In the genomic region with DNA sequence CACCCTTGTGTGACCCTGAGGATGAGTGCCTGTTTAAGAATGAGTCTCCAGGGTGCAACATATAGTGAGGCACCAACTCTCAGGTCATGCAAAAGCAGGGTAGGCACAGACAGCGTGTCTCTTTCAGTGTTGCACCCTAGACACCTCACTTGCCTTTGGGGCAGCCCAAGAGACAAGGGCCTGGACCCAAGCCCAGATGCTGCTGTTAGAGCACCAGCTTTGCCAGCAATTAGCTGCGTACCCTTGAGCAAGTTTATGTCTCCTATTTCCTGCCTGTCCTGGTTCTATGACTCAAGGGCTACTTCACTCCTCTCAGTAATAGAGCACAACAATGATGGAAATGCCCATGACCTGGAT, we compare ENCODE assay signal across 13 cellular contexts.
DNase-seq lines count a peak whose midpoint lies in the region; ATAC-seq, FAIRE-seq and TF ChIP-seq lines count a peak whose summit lies in the region.
"Had no signal": no experiment of that assay in that cellular context is flagged by ENCODE, and none has a peak within 500 bp of the region (broad histone marks: within the 10 kb centered on the region; RNA-seq: fewer than 3 reads in every experiment).

No MANE protein-coding gene starts in this region.

- no peak for FAIRE-seq in RCC 7860 (lab: Jason Lieb, UNC)

- no peaks in the 10 kb centered on the region for H3K36me3 ChIP-seq in breast epithelium

- H3K4me3 Mint-ChIP-seq in natural killer cell treated with Interleukin-12 subunit alpha and Interleukin-12 subunit beta and Interleukin-15 and Interleukin-18, amount 100 ng/mL, for 72 hours: no peak overlapping the region
- H3K4me3 Mint-ChIP-seq: activated CD4-positive, alpha-beta T cell treated with anti-CD3 and anti-CD28 coated beads, Interleukin-2, amount 10 ng/mL, durations not matched to agents 7 days and 5 days; activated naive CD4-positive, alpha-beta T cell treated with anti-CD3 and anti-CD28 coated beads, Interleukin-2, amount 50 U/mL, for 24 hours; naive thymus-derived CD8-positive, alpha-beta T cell had no signal

- no peak for TF ChIP-seq CTCF in breast epithelium (IDR thresholded peaks at IDR 0.05)

- no peaks in the 10 kb centered on the region for H3K9me3 Mint-ChIP-seq in natural killer cell treated with Interleukin-12 subunit alpha and Interleukin-12 subunit beta and Interleukin-15 and Interleukin-18, amount 100 ng/mL, for 72 hours
- H3K9me3 Mint-ChIP-seq: activated CD4-positive, alpha-beta T cell treated with anti-CD3 and anti-CD28 coated beads, Interleukin-2, amount 10 ng/mL, durations not matched to agents 7 days and 5 days; activated naive CD4-positive, alpha-beta T cell treated with anti-CD3 and anti-CD28 coated beads, Interleukin-2, amount 50 U/mL, for 24 hours; naive thymus-derived CD8-positive, alpha-beta T cell had no signal

- intact Hi-C loops in breast epithelium (cut with DNase I; ENCODE audit: low total_unique reads): no loop called here

- H3K27ac ChIP-seq in breast epithelium: peak overlapping the region; percentile 86 to 89
- H3K27ac ChIP-seq: C4-2B had no signal

- H3K36me3 Mint-ChIP-seq in natural killer cell treated with Interleukin-12 subunit alpha and Interleukin-12 subunit beta and Interleukin-15 and Interleukin-18, amount 100 ng/mL, for 72 hours: no peaks in the 10 kb centered on the region
- H3K36me3 Mint-ChIP-seq: activated naive CD4-positive, alpha-beta T cell treated with anti-CD3 and anti-CD28 coated beads, Interleukin-2, amount 50 U/mL, for 24 hours; naive thymus-derived CD8-positive, alpha-beta T cell had no signal

- H3K27me3 Mint-ChIP-seq in natural killer cell treated with Interleukin-12 subunit alpha and Interleukin-12 subunit beta and Interleukin-15 and Interleukin-18, amount 100 ng/mL, for 72 hours: peaks cover 8 to 14% of the 10 kb centered on the region in 2 donors
- H3K27me3 Mint-ChIP-seq: activated naive CD4-positive, alpha-beta T cell treated with anti-CD3 and anti-CD28 coated beads, Interleukin-2, amount 50 U/mL, for 24 hours had no signal

- H3K27ac Mint-ChIP-seq in natural killer cell treated with Interleukin-12 subunit alpha and Interleukin-12 subunit beta and Interleukin-15 and Interleukin-18, amount 100 ng/mL, for 72 hours: no peak overlapping the region
- H3K27ac Mint-ChIP-seq: activated CD4-positive, alpha-beta T cell treated with anti-CD3 and anti-CD28 coated beads, Interleukin-2, amount 10 ng/mL, durations not matched to agents 7 days and 5 days; activated naive CD4-positive, alpha-beta T cell treated with anti-CD3 and anti-CD28 coated beads, Interleukin-2, amount 50 U/mL, for 24 hours; naive thymus-derived CD8-positive, alpha-beta T cell had no signal

- H3K9me3 ChIP-seq in breast epithelium: no peaks in the 10 kb centered on the region

- DNase-seq in DMS53 (lab: John Stamatoyannopoulos, UW) (peak; percentile 66), NCI-H1105 treated with DMSO at 0.1 percent for 48 hours (lab: John Stamatoyannopoulos, UW) (peak; percentile 92), breast epithelium (ENCODE audit: low spot score in 2 of 2) (peak in 1 of 2 donors; percentile 77), kidney tubule cell (ENCODE audit: low spot score) (peak; percentile 53), RCC 7860 (ENCODE audit: low spot score) (no peak)
- DNase-seq in natural killer cell treated with Interleukin-12 subunit alpha and Interleukin-12 subunit beta and Interleukin-15 and Interleukin-18, amount 100 ng/mL, for 72 hours (ENCODE audit: low spot score): no peak
- DNase-seq: activated CD4-positive, alpha-beta T cell treated with anti-CD3 and anti-CD28 coated beads, Interleukin-2, amount 10 ng/mL, durations not matched to agents 7 days and 5 days; naive thymus-derived CD8-positive, alpha-beta T cell; NCI-H1930 had no signal

- no peaks in the 10 kb centered on the region for H3K27me3 ChIP-seq in breast epithelium

- no peak overlapping the region for H3K4me3 ChIP-seq in breast epithelium

- H3K4me1 Mint-ChIP-seq in natural killer cell treated with Interleukin-12 subunit alpha and Interleukin-12 subunit beta and Interleukin-15 and Interleukin-18, amount 100 ng/mL, for 72 hours (ENCODE audit: low read depth in 2 of 2): no peaks in the 10 kb centered on the region

- no peaks in the 10 kb centered on the region for H3K4me1 ChIP-seq in breast epithelium

- ATAC-seq in GM19324 (IDR thresholded peaks at IDR 0.05; ENCODE audit: low FRiP score, unreplicated experiment): no peak
- ATAC-seq in GM18502 (IDR thresholded peaks at IDR 0.05; ENCODE audit: poor library complexity, unreplicated experiment): no peak
- no peak for ATAC-seq in natural killer cell treated with Interleukin-12 subunit alpha and Interleukin-12 subunit beta and Interleukin-15 and Interleukin-18, amount 100 ng/mL, for 72 hours
- ATAC-seq: naive thymus-derived CD8-positive, alpha-beta T cell had no signal

- TF ChIP-seq POLR2A in breast epithelium (IDR thresholded peaks at IDR 0.05): no peak

Comparison
In these comparisons a context has a peak if more than half of its experiments do, and no peak if none do; other contexts are left out.
1. DNase-seq: peak in DMS53 (single experiment), NCI-H1105 treated with DMSO at 0.1 percent for 48 hours (single experiment) and kidney tubule cell (single experiment); none in RCC 7860 (single experiment) and natural killer cell treated with Interleukin-12 subunit alpha and Interleukin-12 subunit beta and Interleukin-15 and Interleukin-18, amount 100 ng/mL, for 72 hours (single experiment).